Comparison of ENCODE assay signal across 8 cellular contexts in genomic region chr11:6315811-6316425, GRCh38. TPM values are rescaled to one million over a fixed set of nuclear protein-coding genes. Genes with fewer than 3 reads are reported as not detected.
DNase-seq lines count a peak whose midpoint lies in the region; ATAC-seq and TF ChIP-seq lines count a peak whose summit lies in the region.

No MANE protein-coding gene starts in this region.

- peak; percentile 80 for TF ChIP-seq CTCF in Calu3 (IDR thresholded peaks at IDR 0.05; ENCODE audit: unreplicated experiment)
- peak; percentile 79 for TF ChIP-seq CTCF in progenitor cell of endocrine pancreas (IDR thresholded peaks at IDR 0.05; ENCODE audit: unreplicated experiment)

- ATAC-seq in GM19043 (IDR thresholded peaks at IDR 0.05; ENCODE audit: low read depth, unreplicated experiment): peak; percentile 48
- ATAC-seq in HG03108 (IDR thresholded peaks at IDR 0.05; ENCODE audit: unreplicated experiment): peak; percentile 61

- H3K4me1 Mint-ChIP-seq in Calu3 (ENCODE audit: low read depth, unreplicated experiment): peaks cover 16% of the 10 kb centered on the region
- peaks cover 29% of the 10 kb centered on the region for H3K4me1 Mint-ChIP-seq in activated T-cell treated with anti-CD3 and anti-CD28 coated beads, Interleukin-2, amount 50 U/mL, for 24 hours (ENCODE audit: low read depth)
- H3K4me1 Mint-ChIP-seq in progenitor cell of endocrine pancreas (ENCODE audit: low read depth): peaks cover 13% of the 10 kb centered on the region

- BruUV-seq in Calu3 (replicated peaks; lab: Mats Ljungman, UMichigan): no TSS peak

- peak; percentile 57 for DNase-seq in Calu3
- peak; percentile 61 to 69 for DNase-seq in NCI-H524 (lab: John Stamatoyannopoulos, UW)
- DNase-seq in activated T-cell treated with anti-CD3 and anti-CD28 coated beads, Interleukin-2, amount 50 U/mL, for 24 hours: peak; percentile 44
- DNase-seq in head of caudate nucleus: peak in 39 of 42 donors; percentile 14 to 74 (median 45)
- DNase-seq in progenitor cell of endocrine pancreas (ENCODE audit: low spot score, unreplicated experiment): peak; percentile 29
- DNase-seq in central memory CD4-positive, alpha-beta T cell: no peak

- H3K9me3 Mint-ChIP-seq in Calu3 (ENCODE audit: low read depth, unreplicated experiment): no peaks in the 10 kb centered on the region
- H3K9me3 Mint-ChIP-seq in activated T-cell treated with anti-CD3 and anti-CD28 coated beads, Interleukin-2, amount 50 U/mL, for 24 hours: no peaks in the 10 kb centered on the region
- no peaks in the 10 kb centered on the region for H3K9me3 Mint-ChIP-seq in progenitor cell of endocrine pancreas (ENCODE audit: low read depth)

- CTCF ChIA-PET in Calu3 (lab: Charles Lee): no interaction called here

- H3K27ac Mint-ChIP-seq in Calu3 (ENCODE audit: unreplicated experiment) (no peak overlapping the region), progenitor cell of endocrine pancreas (no peak overlapping the region)
- no peak overlapping the region for H3K27ac Mint-ChIP-seq in activated T-cell treated with anti-CD3 and anti-CD28 coated beads, Interleukin-2, amount 50 U/mL, for 24 hours

- H3K4me3 Mint-ChIP-seq in Calu3 (ENCODE audit: low read depth, unreplicated experiment) (no peak overlapping the region), progenitor cell of endocrine pancreas (ENCODE audit: low read depth) (no peak overlapping the region)
- H3K4me3 Mint-ChIP-seq in activated T-cell treated with anti-CD3 and anti-CD28 coated beads, Interleukin-2, amount 50 U/mL, for 24 hours: no peak overlapping the region

- intact Hi-C loops in Calu3 (cut with micrococcal nuclease; ENCODE audit: unreplicated experiment): loop anchor here (2.0 to 5.0 kb wide), 2 partner anchors 36 to 65 kb away; no protein-coding TSS in a partner anchor
- intact Hi-C loops in head of caudate nucleus (cut with DNase I): no loop called here

- H3K27me3 Mint-ChIP-seq in Calu3 (ENCODE audit: unreplicated experiment) (no peaks in the 10 kb centered on the region), progenitor cell of endocrine pancreas (peaks cover 13% of the 10 kb centered on the region)
- H3K27me3 Mint-ChIP-seq in activated T-cell treated with anti-CD3 and anti-CD28 coated beads, Interleukin-2, amount 50 U/mL, for 24 hours: peaks cover 69% of the 10 kb centered on the region

- peaks cover 24% of the 10 kb centered on the region for H3K36me3 Mint-ChIP-seq in Calu3 (ENCODE audit: insufficient read depth, unreplicated experiment)
- H3K36me3 Mint-ChIP-seq in activated T-cell treated with anti-CD3 and anti-CD28 coated beads, Interleukin-2, amount 50 U/mL, for 24 hours (ENCODE audit: low read depth): peaks cover 5% of the 10 kb centered on the region
- no peaks in the 10 kb centered on the region for H3K36me3 Mint-ChIP-seq in progenitor cell of endocrine pancreas (ENCODE audit: insufficient read depth)

RNA-seq across cellular contexts. Expression of gene CAVIN3, which starts 4.4 kb away (rescaled TPM):
- total RNA-seq in Calu3 (2022): 19.5 and 26.4 TPM in 2 replicates
- total RNA-seq in progenitor cell of endocrine pancreas: 6.7 and 7.1 TPM in 2 replicates

RNA-seq across cellular contexts. Expression of gene CCKBR, which starts 56.3 kb away (rescaled TPM):
- total RNA-seq in Calu3 (2022) (not detected in 2 replicates), progenitor cell of endocrine pancreas (7.4 and 7.5 TPM in 2 replicates)
